In genomic region chr21:24110846-24111245, GRCh38 we compare ENCODE assay signal across 30 cellular contexts.
"Had no signal": no experiment of that assay in that cellular context is flagged by ENCODE, and none has a peak within 500 bp of the region (broad histone marks: within the 10 kb centered on the region; RNA-seq: fewer than 3 reads in every experiment).

No MANE protein-coding gene starts in this region.

- ATAC-seq: activated CD4-positive, alpha-beta T cell treated with anti-CD3 and anti-CD28 coated beads for 36 hours; activated T-cell treated with anti-CD3 and anti-CD28 coated beads, Interleukin-2, amount 50 U/mL, for 72 hours; gastrocnemius medialis; left cardiac atrium; left ventricle myocardium superior; pancreas; stimulated activated naive B cell treated with anti-CD40 and anti-IgM and Interleukin-4, amounts not matched to agents 10 μg/mL and 1 μg/mL and 100 μg/mL, for 72 hours had no signal

- H3K27ac ChIP-seq: ascending aorta, gastrocnemius medialis, pancreas, prostate gland, stomach, thyroid gland, upper lobe of left lung, vagina had no signal

- H3K4me3 ChIP-seq: ascending aorta, gastrocnemius medialis, pancreas, prostate gland, stomach, thyroid gland, upper lobe of left lung, vagina had no signal

- DNase-seq: activated B cell treated with CpG ODN at 0.5 μM for 24 hours; activated CD4-positive, alpha-beta T cell treated with anti-CD3 and anti-CD28 coated beads for 36 hours; activated CD4-positive, alpha-beta T cell treated with anti-CD3 and anti-CD28 coated beads, Interleukin-2, amount 50 U/mL, for 4 hours; activated effector memory CD4-positive, alpha-beta T cell treated with Interleukin-2 at 50 U/mL for 16 hours; activated naive CD4-positive, alpha-beta T cell treated with Interleukin-2 at 50 U/mL for 16 hours; activated naive CD8-positive, alpha-beta T cell treated with anti-CD3 and anti-CD28 coated beads for 36 hours; activated T-cell treated with anti-CD3 and anti-CD28 coated beads for 4 hours; activated T-cell treated with anti-CD3 and anti-CD28 coated beads, Interleukin-2, amount 50 U/mL, for 72 hours; dermis blood vessel endothelial cell; effector CD4-positive, alpha-beta T cell; gastrocnemius medialis; glutamatergic neuron; islet precursor cell; left cardiac atrium; left ventricle myocardium superior; mammary epithelial cell; naive B cell; nephron progenitor cell; nucleus accumbens; pancreas; stimulated activated CD4-positive, alpha-beta T cell treated with anti-CD3 and anti-CD28 coated beads, Interleukin-15, amount 100 ng/mL, for 24 hours; stimulated activated CD4-positive, alpha-beta T cell treated with anti-CD3 and anti-CD28 coated beads, Interleukin-2, amount 100 ng/mL, for 24 hours; stimulated activated naive B cell treated with anti-CD40 and anti-IgM and Interleukin-4, amounts not matched to agents 10 μg/mL and 1 μg/mL and 100 μg/mL, for 72 hours; stomach; T-helper 1 cell; thyroid gland; upper lobe of left lung had no signal

- H3K36me3 ChIP-seq: ascending aorta, gastrocnemius medialis, pancreas, prostate gland, stomach, thyroid gland, upper lobe of left lung, vagina had no signal

- H3K4me1 ChIP-seq: ascending aorta, gastrocnemius medialis, pancreas, prostate gland, stomach, thyroid gland, upper lobe of left lung, vagina had no signal

- H3K9me3 ChIP-seq: ascending aorta, gastrocnemius medialis, pancreas, prostate gland, stomach, thyroid gland, upper lobe of left lung, vagina had no signal

- H3K27me3 ChIP-seq: ascending aorta, gastrocnemius medialis, pancreas, stomach, thyroid gland, upper lobe of left lung, vagina had no signal
